Comparison of ENCODE assay signal across 24 cellular contexts in genomic region chr4:110624016-110624770, GRCh38. TPM values are rescaled to one million over a fixed set of nuclear protein-coding genes. Genes with fewer than 3 reads are reported as not detected.
DNase-seq lines count a peak whose midpoint lies in the region; ATAC-seq and TF ChIP-seq lines count a peak whose summit lies in the region.
"Had no signal": no experiment of that assay in that cellular context is flagged by ENCODE, and none has a peak within 500 bp of the region (broad histone marks: within the 10 kb centered on the region; RNA-seq: fewer than 3 reads in every experiment).

No MANE protein-coding gene starts in this region.

- peak overlapping the region; percentile 44 for H3K4me3 Mint-ChIP-seq in natural killer cell treated with Interleukin-12 subunit alpha and Interleukin-12 subunit beta and Interleukin-15 and Interleukin-18, amount 100 ng/mL, for 72 hours
- H3K4me3 Mint-ChIP-seq: memory B cell; stimulated activated naive B cell treated with anti-CD40 and anti-IgM and Interleukin-4, amounts not matched to agents 10 μg/mL and 1 μg/mL and 100 μg/mL, for 72 hours had no signal

- H3K4me1 ChIP-seq in foreskin keratinocyte, result no peaks in the 10 kb centered on the region

- DNase-seq in COLO829 (ENCODE audit: low spot score) (peak; percentile 13), LHCN-M2 (ENCODE audit: low read depth) (peak; percentile 32), foreskin keratinocyte (peak in 1 of 2 donors; percentile 36), NCI-H2196 treated with DMSO at 0.1 percent for 48 hours (lab: John Stamatoyannopoulos, UW; ENCODE audit: unreplicated experiment) (no peak), NCI-H2171 treated with DMSO at 0.1 percent for 48 hours (lab: John Stamatoyannopoulos, UW) (no peak), NCI-H510A (lab: John Stamatoyannopoulos, UW) (no peak)
- DNase-seq in natural killer cell treated with Interleukin-12 subunit alpha and Interleukin-12 subunit beta and Interleukin-15 and Interleukin-18, amount 100 ng/mL, for 72 hours (ENCODE audit: low spot score), result no peak
- no peak for DNase-seq in activated T-cell treated with anti-CD3 and anti-CD28 coated beads, Interleukin-2, amount 50 U/mL, for 48 hours
- DNase-seq: activated CD8-positive, alpha-beta memory T cell treated with anti-CD3 and anti-CD28 coated beads for 24 hours; activated T-cell treated with anti-CD3 and anti-CD28 coated beads, Interleukin-2, amount 50 U/mL, for 72 hours; NCI-H1105 treated with DMSO at 0.1 percent for 48 hours; NCI-H2081 treated with DMSO at 0.1 percent for 48 hours; SK-N-SH; small intestine; stimulated activated naive B cell treated with anti-CD40 and anti-IgM and Interleukin-4, amounts not matched to agents 10 μg/mL and 1 μg/mL and 100 μg/mL, for 72 hours; T-helper 9 cell had no signal

- peaks cover 65 to 78% of the 10 kb centered on the region in 2 donors for H3K27me3 Mint-ChIP-seq in natural killer cell treated with Interleukin-12 subunit alpha and Interleukin-12 subunit beta and Interleukin-15 and Interleukin-18, amount 100 ng/mL, for 72 hours

- no peaks in the 10 kb centered on the region for H3K27me3 ChIP-seq in foreskin keratinocyte

- H3K4me1 Mint-ChIP-seq in natural killer cell treated with Interleukin-12 subunit alpha and Interleukin-12 subunit beta and Interleukin-15 and Interleukin-18, amount 100 ng/mL, for 72 hours (ENCODE audit: low read depth in 2 of 2), result peaks cover 0 to 6% of the 10 kb centered on the region in 2 donors

- H3K36me3 Mint-ChIP-seq in natural killer cell treated with Interleukin-12 subunit alpha and Interleukin-12 subunit beta and Interleukin-15 and Interleukin-18, amount 100 ng/mL, for 72 hours, result peaks cover 27% of the 10 kb centered on the region
- H3K36me3 Mint-ChIP-seq: neural progenitor cell had no signal

- peaks cover 7% of the 10 kb centered on the region for H3K9me3 Mint-ChIP-seq in natural killer cell treated with Interleukin-12 subunit alpha and Interleukin-12 subunit beta and Interleukin-15 and Interleukin-18, amount 100 ng/mL, for 72 hours

- no peak for ATAC-seq in foreskin keratinocyte
- no peak for ATAC-seq in natural killer cell treated with Interleukin-12 subunit alpha and Interleukin-12 subunit beta and Interleukin-15 and Interleukin-18, amount 100 ng/mL, for 72 hours
- ATAC-seq: activated T-cell treated with anti-CD3 and anti-CD28 coated beads, Interleukin-2, amount 50 U/mL, for 72 hours; esophagus mucosa; stimulated activated naive B cell treated with anti-CD40 and anti-IgM and Interleukin-4, amounts not matched to agents 10 μg/mL and 1 μg/mL and 100 μg/mL, for 72 hours had no signal

- no peak overlapping the region for H3K27ac Mint-ChIP-seq in natural killer cell treated with Interleukin-12 subunit alpha and Interleukin-12 subunit beta and Interleukin-15 and Interleukin-18, amount 100 ng/mL, for 72 hours
- H3K27ac Mint-ChIP-seq: neural progenitor cell had no signal

- peak overlapping the region; percentile 36 for H3K27ac ChIP-seq in foreskin keratinocyte
- H3K27ac ChIP-seq: BLaER1 treated with 17β-estradiol and CSF1 and Interleukin-3, amounts not matched to agents 10 nM and 100 nM; neural progenitor cell; prostate gland had no signal

- TF ChIP-seq CTCF in foreskin keratinocyte (conservative IDR thresholded peaks at IDR 0.05), result no peak

RNA-seq across cellular contexts. Expression of gene PITX2, which starts 1.3 kb away (rescaled TPM):
- total RNA-seq in LHCN-M2 (2014; rRNA removed), result 60.5 and 67.0 TPM in 2 replicates
- 39.3 TPM for polyA plus RNA-seq in LHCN-M2 (2012)
- total RNA-seq in foreskin keratinocyte, result 22.2 and 27.1 TPM in 2 replicates
- polyA plus RNA-seq in foreskin keratinocyte, result 15.4 and 19.3 TPM in 2 replicates
- total RNA-seq in natural killer cell treated with Interleukin-12 subunit alpha and Interleukin-12 subunit beta and Interleukin-15 and Interleukin-18, amount 100 ng/mL, for 72 hours, result not detected
- total RNA-seq: cerebellum, glomerular endothelial cell, temporal lobe had no signal
- polyA plus RNA-seq: SK-N-SH had no signal

Comparison
In these comparisons a context has a peak if more than half of its experiments do, and no peak if none do; other contexts are left out.
1. DNase-seq: peak in COLO829 (single experiment) and LHCN-M2 (single experiment); none in natural killer cell treated with Interleukin-12 subunit alpha and Interleukin-12 subunit beta and Interleukin-15 and Interleukin-18, amount 100 ng/mL, for 72 hours (single experiment), activated T-cell treated with anti-CD3 and anti-CD28 coated beads, Interleukin-2, amount 50 U/mL, for 48 hours (0 of 2), NCI-H2196 treated with DMSO at 0.1 percent for 48 hours (single experiment), NCI-H2171 treated with DMSO at 0.1 percent for 48 hours (single experiment) and NCI-H510A (single experiment).
2. RNA of gene PITX2, which starts 1.3 kb away (total RNA-seq): 60.5 to 67.0 TPM in LHCN-M2 and 22.2 to 27.1 TPM in foreskin keratinocyte; not detected in natural killer cell treated with Interleukin-12 subunit alpha and Interleukin-12 subunit beta and Interleukin-15 and Interleukin-18, amount 100 ng/mL, for 72 hours; every median in the first group is over 10 times any median in the second.